Comparison of ENCODE assay signal across 12 cellular contexts in the genomic region with DNA sequence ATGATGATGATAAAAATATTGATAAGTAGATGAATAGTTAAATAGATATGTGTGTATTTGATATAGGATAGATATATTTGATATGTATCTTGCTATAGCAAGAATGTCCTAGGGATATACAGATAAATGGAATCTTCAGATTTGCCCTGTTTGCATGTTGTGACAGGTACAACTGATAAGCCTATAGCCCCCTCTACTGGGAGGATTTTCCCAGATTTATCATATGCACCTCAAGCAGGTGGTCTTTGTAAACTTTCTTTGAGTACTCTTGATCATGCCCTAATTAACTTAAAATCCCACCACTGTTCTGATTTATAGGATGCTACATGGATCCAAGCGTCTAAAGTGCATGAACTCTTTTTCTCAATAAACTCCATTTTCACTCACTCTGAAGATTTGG.
DNase-seq lines count a peak whose midpoint lies in the region; ATAC-seq, FAIRE-seq and TF ChIP-seq lines count a peak whose summit lies in the region.
"Had no signal": no experiment of that assay in that cellular context is flagged by ENCODE, and none has a peak within 500 bp of the region (broad histone marks: within the 10 kb centered on the region; RNA-seq: fewer than 3 reads in every experiment).

No MANE protein-coding gene starts in this region.

- peak; percentile 80 for ATAC-seq in left colon
- ATAC-seq in psoas muscle: no peak
- ATAC-seq: stimulated activated naive B cell treated with anti-CD40 and anti-IgM and Interleukin-4, amounts not matched to agents 10 μg/mL and 1 μg/mL and 100 μg/mL, for 72 hours had no signal

- no peak overlapping the region for H3K4me3 ChIP-seq in psoas muscle
- H3K4me3 ChIP-seq: lung had no signal

- FAIRE-seq in D721Med (lab: Jason Lieb, UNC): no peak

- H3K4me1 ChIP-seq in psoas muscle: no peaks in the 10 kb centered on the region

- no peaks in the 10 kb centered on the region for H3K9me3 ChIP-seq in psoas muscle

- TF ChIP-seq CTCF in D721Med (IDR thresholded peaks at IDR 0.05; ENCODE audit: insufficient read depth, missing control alignments) (peak; percentile 61), VCaP (conservative IDR thresholded peaks at IDR 0.05) (peak; percentile 21), psoas muscle (IDR thresholded peaks at IDR 0.05) (no peak)

- 31 to 41% (median 35%) methylated on average over 1 of the region's 1 CpG for WGBS in psoas muscle, 3 donors

- no peak for DNase-seq in D721Med (ENCODE audit: insufficient read length, low spot score)
- DNase-seq in KBM-7: peak; percentile 27
- DNase-seq in left colon: no peak
- no peak for DNase-seq in psoas muscle
- no peak for DNase-seq in foreskin melanocyte
- DNase-seq in NCI-H128 (lab: John Stamatoyannopoulos, UW; ENCODE audit: unreplicated experiment): no peak
- no peak for DNase-seq in NCI-H2081 treated with DMSO at 0.1 percent for 48 hours (lab: John Stamatoyannopoulos, UW)
- DNase-seq: activated CD4-positive, alpha-beta T cell treated with anti-CD3 and anti-CD28 coated beads, Interleukin-2, amount 10 ng/mL, durations not matched to agents 7 days and 5 days; stimulated activated naive B cell treated with anti-CD40 and anti-IgM and Interleukin-4, amounts not matched to agents 10 μg/mL and 1 μg/mL and 100 μg/mL, for 72 hours had no signal

- in situ Hi-C loops in KBM-7 (cut with MboI; ENCODE audit: low pct_unique_long_range_greater_than_20kb, low sequenced_read_pairs): no loop called here

- H3K27ac ChIP-seq in VCaP (no peak overlapping the region), psoas muscle (no peak overlapping the region)
- H3K27ac ChIP-seq: epithelial cell of prostate had no signal

- no peaks in the 10 kb centered on the region for H3K27me3 ChIP-seq in psoas muscle (ENCODE audit: insufficient read depth in 3 of 3, low read length in 2 of 3)

- intact Hi-C loops in left colon (cut with DNase I, micrococcal nuclease): no loop called here
- intact Hi-C loops in psoas muscle (cut with DNase I): no loop called here

- H3K36me3 ChIP-seq in psoas muscle (ENCODE audit: insufficient read depth in 1 of 2, low read depth in 1 of 2): no peaks in the 10 kb centered on the region
